Comparison of ENCODE assay signal across 8 cellular contexts in the genomic region with DNA sequence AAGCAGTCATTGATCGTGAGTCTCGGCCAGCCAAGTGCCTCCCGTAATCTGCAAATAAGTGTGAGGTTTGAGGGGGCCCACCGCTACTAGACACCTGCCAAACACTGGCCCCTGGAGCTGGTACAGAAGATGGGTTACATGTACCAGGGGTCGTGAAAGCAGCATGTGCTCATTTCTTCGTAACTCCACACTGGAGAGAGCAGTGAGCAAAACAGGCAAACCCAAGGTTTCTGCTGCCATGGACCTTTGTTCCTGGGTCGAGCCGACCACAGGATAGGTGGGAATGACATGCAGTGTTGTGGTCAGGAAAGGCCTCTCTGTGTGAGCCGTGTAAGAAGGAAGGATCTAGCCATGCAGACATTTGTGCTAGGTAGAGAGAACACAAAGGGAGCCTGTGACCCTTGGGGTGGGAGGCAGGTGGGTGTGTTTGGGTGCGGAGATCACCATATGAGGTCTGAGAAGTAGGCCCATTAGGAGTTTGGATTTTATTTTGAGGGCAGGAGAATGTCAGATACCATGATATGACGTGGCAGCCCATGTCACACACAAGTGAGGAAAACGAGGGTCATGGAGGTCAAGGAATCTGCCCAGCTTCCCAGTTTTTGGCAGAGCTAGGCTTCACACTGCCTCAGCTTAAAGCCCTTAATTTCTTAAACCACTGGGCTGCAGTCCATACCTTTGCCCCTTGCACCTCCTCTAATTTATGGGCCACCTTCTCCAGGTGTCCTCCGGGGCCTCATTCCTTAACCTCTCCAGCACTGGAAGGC. TPM values are rescaled to one million over a fixed set of nuclear protein-coding genes. Genes with fewer than 3 reads are reported as not detected.
DNase-seq lines count a peak whose midpoint lies in the region; ATAC-seq, FAIRE-seq and TF ChIP-seq lines count a peak whose summit lies in the region.

No MANE protein-coding gene starts in this region.

- H3K27ac ChIP-seq in CD4-positive, CD25-positive, alpha-beta regulatory T cell (ENCODE audit: insufficient read depth, low read length, poor library complexity, severe bottlenecking): peak overlapping the region; percentile 93
- H3K27ac ChIP-seq in endothelial cell of umbilical vein (ENCODE audit: insufficient read depth, low read depth, low read length) (peak overlapping the region; percentile 69), neutrophil (peak overlapping the region; percentile 90)

- peaks cover 15% of the 10 kb centered on the region for H3K79me2 ChIP-seq in endothelial cell of umbilical vein (ENCODE audit: control insufficient read depth, insufficient read depth, low read length)

- ATAC-seq in CD4-positive, CD25-positive, alpha-beta regulatory T cell (ENCODE audit: low read depth in 2 of 2): no peak
- ATAC-seq in GM21723 (IDR thresholded peaks at IDR 0.05; ENCODE audit: unreplicated experiment) (peak; percentile 10), SK-N-SH treated with all-trans-retinoic acid at 6 μM for 48 hours (peak; percentile 9), HG03159 (IDR thresholded peaks at IDR 0.05; ENCODE audit: unreplicated experiment) (no peak)

- H3K9me1 ChIP-seq in endothelial cell of umbilical vein (replicated peaks; ENCODE audit: control insufficient read depth, extremely low read depth, insufficient read depth, low read length): no peaks in the 10 kb centered on the region

- no peaks in the 10 kb centered on the region for H3K9me3 Mint-ChIP-seq in CD4-positive, CD25-positive, alpha-beta regulatory T cell

- H3K4me3 Mint-ChIP-seq in CD4-positive, CD25-positive, alpha-beta regulatory T cell: peak overlapping the region; percentile 90 to 96 (median 94)

- H3K27me3 ChIP-seq in CD4-positive, CD25-positive, alpha-beta regulatory T cell (ENCODE audit: control insufficient read depth, insufficient read depth, low read length): no peaks in the 10 kb centered on the region
- no peaks in the 10 kb centered on the region for H3K27me3 ChIP-seq in endothelial cell of umbilical vein (ENCODE audit: control insufficient read depth in 2 of 2, insufficient read depth in 2 of 2, low read length in 2 of 2)
- H3K27me3 ChIP-seq in neutrophil: no peaks in the 10 kb centered on the region

- dilution Hi-C loops in endothelial cell of umbilical vein (cut with MboI; ENCODE audit: extremely low pct_ligation_motif_present, low sequenced_read_pairs): no loop called here

- intact Hi-C loops in endothelial cell of umbilical vein (cut with micrococcal nuclease): no loop called here

- peak overlapping the region; percentile 88 for H3K4me2 ChIP-seq in endothelial cell of umbilical vein (ENCODE audit: insufficient read depth, low read length)

- H3K36me3 Mint-ChIP-seq in CD4-positive, CD25-positive, alpha-beta regulatory T cell: peaks cover 29% of the 10 kb centered on the region

- H4K20me1 ChIP-seq in endothelial cell of umbilical vein (replicated peaks; ENCODE audit: control insufficient read depth, extremely low read depth, insufficient read depth, low read length): no peaks in the 10 kb centered on the region

- no peaks in the 10 kb centered on the region for H3K9me3 ChIP-seq in CD4-positive, CD25-positive, alpha-beta regulatory T cell (ENCODE audit: control insufficient read depth in 2 of 2, low read length in 2 of 2)
- no peaks in the 10 kb centered on the region for H3K9me3 ChIP-seq in endothelial cell of umbilical vein (replicated peaks; ENCODE audit: control insufficient read depth, insufficient read depth, low read length)
- no peaks in the 10 kb centered on the region for H3K9me3 ChIP-seq in neutrophil

- peak overlapping the region; percentile 96 for H3K4me3 ChIP-seq in CD4-positive, CD25-positive, alpha-beta regulatory T cell (ENCODE audit: low read depth, low read length)
- H3K4me3 ChIP-seq in endothelial cell of umbilical vein (replicated peaks in 1 of 3; ENCODE audit: insufficient read depth in 1 of 3, low read depth in 1 of 3, low read length in 3 of 3) (peak overlapping the region in 2 of 3 experiments; percentile 57 to 66), neutrophil (ENCODE audit: low read depth in 1 of 2, low read length in 1 of 2) (peak overlapping the region; percentile 69 to 90)

- POLR2A ChIA-PET in endothelial cell of umbilical vein (lab: Charles Lee): interaction anchor here (1.2 to 1.7 kb wide), 3 partner anchors 20 to 230 kb away, joined by 3 to 8 read pairs (median 4); a partner anchor contains a TSS

- H3K9ac ChIP-seq in endothelial cell of umbilical vein (replicated peaks; ENCODE audit: extremely low read depth, insufficient read depth, low read length): peak overlapping the region; percentile 58

- peaks cover 9 to 62% (median 33%) of the 10 kb centered on the region in 4 donors for H3K4me1 Mint-ChIP-seq in CD4-positive, CD25-positive, alpha-beta regulatory T cell

- CTCF ChIA-PET in endothelial cell of umbilical vein (lab: Charles Lee): interaction anchor here (0.8 to 4.6 kb wide), 16 partner anchors 10 to 559 kb away, joined by 3 to 41 read pairs (median 5); a partner anchor contains a TSS

- TF ChIP-seq POLR2A in endothelial cell of umbilical vein (IDR thresholded peaks at IDR 0.05; ENCODE audit: low read depth, low read length): no peak

- FAIRE-seq in endothelial cell of umbilical vein (lab: Jason Lieb, UNC): peak; percentile 18

- peaks cover 28% of the 10 kb centered on the region for H3K36me3 ChIP-seq in CD4-positive, CD25-positive, alpha-beta regulatory T cell (ENCODE audit: control insufficient read depth, insufficient read depth, low read length)
- H3K36me3 ChIP-seq in endothelial cell of umbilical vein (ENCODE audit: control insufficient read depth in 2 of 2, extremely low read depth in 1 of 2, insufficient read depth in 2 of 2, low read length in 2 of 2) (peaks cover under 1 to 8% of the 10 kb centered on the region in 2 experiments), neutrophil (peaks cover 3% of the 10 kb centered on the region)

- H3K4me1 ChIP-seq in CD4-positive, CD25-positive, alpha-beta regulatory T cell (ENCODE audit: control insufficient read depth, insufficient read depth, low read length, poor library complexity, severe bottlenecking): peaks cover 58% of the 10 kb centered on the region
- H3K4me1 ChIP-seq in endothelial cell of umbilical vein (ENCODE audit: control insufficient read depth, extremely low read depth, insufficient read depth, low read length) (peaks cover 25% of the 10 kb centered on the region), neutrophil (ENCODE audit: control insufficient read depth in 1 of 2, insufficient read depth in 1 of 2, low read depth in 1 of 2, low read length in 1 of 2) (peaks cover 56 to 58% of the 10 kb centered on the region in 2 experiments)

- TF ChIP-seq CTCF in endothelial cell of umbilical vein (IDR thresholded peaks at IDR 0.05; ENCODE audit: extremely low read depth in 1 of 2, insufficient read depth in 1 of 2, low read depth in 1 of 2, low read length in 2 of 2) (no peak), neutrophil (IDR thresholded peaks at IDR 0.05) (no peak)

- H3K27ac Mint-ChIP-seq in CD4-positive, CD25-positive, alpha-beta regulatory T cell: peak overlapping the region; percentile 95 to 99 (median 98)

- peak in 2 of 3 donors; percentile 22 to 55 for DNase-seq in CD4-positive, CD25-positive, alpha-beta regulatory T cell
- DNase-seq in endothelial cell of umbilical vein (ENCODE audit: low read depth, low spot score) (no peak), HuH-7.5 (ENCODE audit: low spot score) (no peak), NCI-H1092 treated with DMSO at 0.1 percent for 48 hours (lab: John Stamatoyannopoulos, UW) (no peak)

- H3K27me3 Mint-ChIP-seq in CD4-positive, CD25-positive, alpha-beta regulatory T cell: no peaks in the 10 kb centered on the region

- peak overlapping the region; percentile 88 for H2AFZ ChIP-seq in endothelial cell of umbilical vein (ENCODE audit: low read depth, low read length)

- no TSS peak for BruUV-seq in endothelial cell of umbilical vein (replicated peaks; lab: Mats Ljungman, UMichigan)

TF ChIP-seq in endothelial cell of umbilical vein, 7 proteins besides CTCF, POLR2A, EP300 and RAD21 (continues in another document):
- no peak for TF ChIP-seq EZH2 (IDR thresholded peaks at IDR 0.05; ENCODE audit: borderline replicate concordance, low read depth, low read length, severe bottlenecking)
- no peak for TF ChIP-seq FOS (IDR thresholded peaks at IDR 0.05; ENCODE audit: borderline replicate concordance, insufficient read depth, low read length)
- no peak for TF ChIP-seq GATA2 (IDR thresholded peaks at IDR 0.05; ENCODE audit: insufficient read depth, insufficient read length, low read depth, low read length)
- TF ChIP-seq MYC (IDR thresholded peaks at IDR 0.05; ENCODE audit: low read depth, low read length): no peak
- TF ChIP-seq POLR2AphosphoS5 (IDR thresholded peaks at IDR 0.05; ENCODE audit: insufficient read depth, low read depth, low read length): no peak
- no peak for TF ChIP-seq JUN (IDR thresholded peaks at IDR 0.05; ENCODE audit: borderline replicate concordance, insufficient read depth, insufficient read length, low read depth)

RNA-seq across cellular contexts. Expression of a gene that starts 0.9 kb away (rescaled TPM):
- 165 TPM for total RNA-seq in CD4-positive, CD25-positive, alpha-beta regulatory T cell
- 100 to 1,000 TPM; 462 to 528 (median 512) TPM for polyA plus RNA-seq in CD4-positive, CD25-positive, alpha-beta regulatory T cell
- total RNA-seq in endothelial cell of umbilical vein: 71.2 and 73.3 TPM in 2 replicates
- polyA plus RNA-seq in endothelial cell of umbilical vein: 37.9 and 47.6 TPM in 2 replicates
- 67.4 and 69.1 TPM in 2 replicates for polyA plus RNA-seq in endothelial cell of umbilical vein (2011; cell fraction: cytosol; rRNA removed)
- 28.7 and 35.9 TPM in 2 replicates for polyA plus RNA-seq in endothelial cell of umbilical vein (2011; cell fraction: nucleus; rRNA removed)
- 95.9 and 119 TPM in 2 replicates for polyA plus RNA-seq in endothelial cell of umbilical vein (2012)
- polyA minus RNA-seq in endothelial cell of umbilical vein: 27.6 and 33.6 TPM in 2 replicates
- 50.7 TPM for polyA minus RNA-seq in endothelial cell of umbilical vein (2011; cell fraction: cytosol; rRNA and poly(A)+ RNA removed)
- 9.8 and 13.6 TPM in 2 replicates for polyA minus RNA-seq in endothelial cell of umbilical vein (2011; cell fraction: nucleus; rRNA and poly(A)+ RNA removed)

RNA-seq across cellular contexts. Expression of a gene that starts 25.0 kb away (rescaled TPM):
- total RNA-seq in CD4-positive, CD25-positive, alpha-beta regulatory T cell: 48.9 TPM
- polyA plus RNA-seq in CD4-positive, CD25-positive, alpha-beta regulatory T cell: 100 to 1,000 TPM in 2 of 4 donors, 10 to 100 TPM in 2; 93.3 to 114 (median 103) TPM
- total RNA-seq in endothelial cell of umbilical vein: 23.5 and 36.1 TPM in 2 replicates
- 36.6 and 37.5 TPM in 2 replicates for polyA plus RNA-seq in endothelial cell of umbilical vein
- 55.8 and 71.7 TPM in 2 replicates for polyA plus RNA-seq in endothelial cell of umbilical vein (2011; cell fraction: cytosol; rRNA removed)
- polyA plus RNA-seq in endothelial cell of umbilical vein (2011; cell fraction: nucleus; rRNA removed): 49.4 and 50.3 TPM in 2 replicates
- 47.9 and 76.3 TPM in 2 replicates for polyA plus RNA-seq in endothelial cell of umbilical vein (2012)
- polyA minus RNA-seq in endothelial cell of umbilical vein: 13.1 and 15.0 TPM in 2 replicates
- 10.9 TPM for polyA minus RNA-seq in endothelial cell of umbilical vein (2011; cell fraction: cytosol; rRNA and poly(A)+ RNA removed)
- 13.8 and 14.2 TPM in 2 replicates for polyA minus RNA-seq in endothelial cell of umbilical vein (2011; cell fraction: nucleus; rRNA and poly(A)+ RNA removed)

Comparison
In these comparisons a context has a peak if more than half of its experiments do, and no peak if none do; other contexts are left out.
1. ATAC-seq: peak in GM21723 (single experiment) and SK-N-SH treated with all-trans-retinoic acid at 6 μM for 48 hours (single experiment); none in CD4-positive, CD25-positive, alpha-beta regulatory T cell (0 of 2) and HG03159 (single experiment).
2. DNase-seq: peak in CD4-positive, CD25-positive, alpha-beta regulatory T cell (2 of 3); none in endothelial cell of umbilical vein (single experiment), HuH-7.5 (single experiment) and NCI-H1092 treated with DMSO at 0.1 percent for 48 hours (single experiment).
3. Peak in every context shown above with its lines, with median percentiles within 50 percentile points of each other: H3K27ac ChIP-seq and H3K4me3 ChIP-seq.